Comparison of ENCODE assay signal across 29 cellular contexts in genomic region chr1:86378813-86379212, GRCh38. TPM values are rescaled to one million over a fixed set of nuclear protein-coding genes. Genes with fewer than 3 reads are reported as not detected.
"Had no signal": no experiment of that assay in that cellular context is flagged by ENCODE, and none has a peak within 500 bp of the region (broad histone marks: within the 10 kb centered on the region; RNA-seq: fewer than 3 reads in every experiment).

No MANE protein-coding gene starts in this region.

- H3K9me3 Mint-ChIP-seq: stimulated activated effector memory CD8-positive, alpha-beta T cell treated with anti-CD3 and anti-CD28 coated beads, Interleukin-12 subunit alpha, Interleukin-12 subunit beta, amount 100 ng/mL, for 72 hours; stimulated activated naive CD8-positive, alpha-beta T cell treated with anti-CD3 and anti-CD28 coated beads, Interleukin-15, Interleukin-2, amounts not matched to agents 100 ng/mL and 50 ng/mL, for 24 hours had no signal

- H3K27me3 ChIP-seq: neural progenitor cell, ovary, right lobe of liver, sigmoid colon, stomach, thyroid gland, tibial nerve, upper lobe of left lung, vagina had no signal

- H3K4me3 ChIP-seq: neural progenitor cell, ovary, psoas muscle, right lobe of liver, sigmoid colon, stomach, thoracic aorta, thyroid gland, tibial nerve, upper lobe of left lung, vagina had no signal

- DNase-seq: occipital lobe; ovary; posterior cingulate gyrus; psoas muscle; right cardiac atrium; right lobe of liver; sigmoid colon; small intestine; stimulated activated CD4-positive, alpha-beta T cell treated with anti-CD3 and anti-CD28 coated beads, Interleukin-15, amount 100 ng/mL, for 24 hours; stimulated activated CD4-positive, alpha-beta T cell treated with anti-CD3 and anti-CD28 coated beads, Interleukin-2, amount 100 ng/mL, for 24 hours; stimulated activated CD4-positive, alpha-beta T cell treated with anti-CD3 and anti-CD28 coated beads, Interleukin-2, amount 100 ng/mL, for 48 hours; stimulated activated CD4-positive, alpha-beta T cell treated with anti-CD3 and anti-CD28 coated beads, Interleukin-4, amount 100 ng/mL, for 24 hours; stimulated activated naive B cell treated with anti-CD40 and anti-IgM and Interleukin-4, amounts not matched to agents 10 μg/mL and 1 μg/mL and 100 μg/mL, for 72 hours; stimulated activated naive CD4-positive, alpha-beta T cell treated with Interleukin-2 at 50 U/mL for 16 hours; stomach; thyroid gland; trophoblast cell; upper lobe of left lung had no signal

- H3K4me1 Mint-ChIP-seq: nephron; neural progenitor cell; stimulated activated effector memory CD8-positive, alpha-beta T cell treated with anti-CD3 and anti-CD28 coated beads, Interleukin-12 subunit alpha, Interleukin-12 subunit beta, amount 100 ng/mL, for 72 hours; stimulated activated naive B cell treated with anti-CD40 and anti-IgM and Interleukin-4, amounts not matched to agents 10 μg/mL and 1 μg/mL and 100 μg/mL, for 72 hours had no signal

- H3K4me3 Mint-ChIP-seq: nephron; neural progenitor cell; stimulated activated effector memory CD8-positive, alpha-beta T cell treated with anti-CD3 and anti-CD28 coated beads, Interleukin-12 subunit alpha, Interleukin-12 subunit beta, amount 100 ng/mL, for 72 hours; stimulated activated naive B cell treated with anti-CD40 and anti-IgM and Interleukin-4, amounts not matched to agents 10 μg/mL and 1 μg/mL and 100 μg/mL, for 72 hours; stimulated activated naive CD8-positive, alpha-beta T cell treated with anti-CD3 and anti-CD28 coated beads, Interleukin-15, Interleukin-2, amounts not matched to agents 100 ng/mL and 50 ng/mL, for 24 hours had no signal

- H3K27me3 Mint-ChIP-seq: progenitor cell of endocrine pancreas; stimulated activated naive B cell treated with anti-CD40 and anti-IgM and Interleukin-4, amounts not matched to agents 10 μg/mL and 1 μg/mL and 100 μg/mL, for 72 hours; stimulated activated naive CD8-positive, alpha-beta T cell treated with anti-CD3 and anti-CD28 coated beads, Interleukin-15, Interleukin-2, amounts not matched to agents 100 ng/mL and 50 ng/mL, for 24 hours had no signal

- H3K9me3 ChIP-seq: ovary, psoas muscle, right lobe of liver, sigmoid colon, thoracic aorta, thyroid gland, tibial nerve, vagina had no signal

- H3K36me3 ChIP-seq: neural progenitor cell, ovary, right lobe of liver, thoracic aorta, thyroid gland had no signal

- H3K4me2 ChIP-seq: neural progenitor cell had no signal

- H3K27ac Mint-ChIP-seq: nephron; neural progenitor cell; progenitor cell of endocrine pancreas; stimulated activated effector memory CD8-positive, alpha-beta T cell treated with anti-CD3 and anti-CD28 coated beads, Interleukin-12 subunit alpha, Interleukin-12 subunit beta, amount 100 ng/mL, for 72 hours; stimulated activated naive B cell treated with anti-CD40 and anti-IgM and Interleukin-4, amounts not matched to agents 10 μg/mL and 1 μg/mL and 100 μg/mL, for 72 hours; stimulated activated naive CD8-positive, alpha-beta T cell treated with anti-CD3 and anti-CD28 coated beads, Interleukin-15, Interleukin-2, amounts not matched to agents 100 ng/mL and 50 ng/mL, for 24 hours had no signal

- H3K4me1 ChIP-seq: neural progenitor cell, parathyroid adenoma, psoas muscle, right lobe of liver, thyroid gland, vagina had no signal

- ATAC-seq: psoas muscle; right cardiac atrium; right lobe of liver; stimulated activated effector memory CD8-positive, alpha-beta T cell treated with anti-CD3 and anti-CD28 coated beads, Interleukin-12 subunit alpha, Interleukin-12 subunit beta, amount 100 ng/mL, for 72 hours; stimulated activated naive B cell treated with anti-CD40 and anti-IgM and Interleukin-4, amounts not matched to agents 10 μg/mL and 1 μg/mL and 100 μg/mL, for 72 hours had no signal

- H3K27ac ChIP-seq: neural progenitor cell, ovary, parathyroid adenoma, psoas muscle, right lobe of liver, sigmoid colon, stomach, thoracic aorta, thyroid gland, tibial nerve, upper lobe of left lung, vagina had no signal

- H2AFZ ChIP-seq: neural progenitor cell, parathyroid adenoma had no signal

- H3K9ac ChIP-seq: neural progenitor cell, parathyroid adenoma had no signal

RNA-seq across cellular contexts. Expression of gene CLCA2, which starts 45.2 kb away (rescaled TPM):
- total RNA-seq: progenitor cell of endocrine pancreas, psoas muscle, right cardiac atrium, right lobe of liver, sigmoid colon, skeletal muscle tissue, thyroid gland, tibial nerve had no signal
- polyA plus RNA-seq: neural cell, right cardiac atrium had no signal
